ENCODE assay signal across 14 cellular contexts in the genomic region with DNA sequence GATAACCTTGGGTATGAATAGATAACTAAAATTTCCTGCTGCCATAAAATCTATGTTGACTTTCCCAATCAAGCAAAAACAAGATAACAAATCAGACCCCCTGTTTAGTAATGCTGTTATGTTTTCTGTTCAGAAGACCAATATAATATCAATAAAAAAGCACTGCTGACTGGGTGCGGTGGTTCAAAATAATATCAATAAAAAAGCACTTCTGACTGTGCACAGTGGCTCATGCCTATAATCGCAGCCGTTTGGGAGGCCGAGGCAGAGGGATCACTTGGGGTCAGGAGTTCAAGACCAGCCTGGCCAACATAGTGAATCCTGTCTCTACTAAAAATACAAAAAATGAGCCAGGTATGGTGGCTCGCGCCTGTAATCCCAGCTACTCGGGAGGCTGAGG. TPM values are rescaled to one million over a fixed set of nuclear protein-coding genes. Genes with fewer than 3 reads are reported as not detected.
A peak's percentile ranks its signal among the peaks of the same experiment; 100 is the strongest.
DNase-seq lines count a peak whose midpoint lies in the region; ATAC-seq and TF ChIP-seq lines count a peak whose summit lies in the region.
"Had no signal": no experiment of that assay in that cellular context is flagged by ENCODE, and none has a peak within 500 bp of the region (broad histone marks: within the 10 kb centered on the region; RNA-seq: fewer than 3 reads in every experiment).

No MANE protein-coding gene starts in this region.

- ATAC-seq in mucosa of descending colon (peak; percentile 72), GM23338 (no peak)
- ATAC-seq: HCT116 had no signal

- no peaks in the 10 kb centered on the region for H3K27me3 Mint-ChIP-seq in activated naive CD4-positive, alpha-beta T cell treated with anti-CD3 and anti-CD28 coated beads for 36 hours (ENCODE audit: low read depth)
- H3K27me3 Mint-ChIP-seq in chondrocyte (ENCODE audit: low read depth) = no peaks in the 10 kb centered on the region
- no peaks in the 10 kb centered on the region for H3K27me3 Mint-ChIP-seq in endodermal cell (ENCODE audit: insufficient read depth)
- H3K27me3 Mint-ChIP-seq in GM23338 (ENCODE audit: insufficient read depth, low read depth, poor library complexity) = no peaks in the 10 kb centered on the region

- no peak for TF ChIP-seq POLR2A in thyroid gland (IDR thresholded peaks at IDR 0.05)

- H3K9me3 ChIP-seq in mucosa of descending colon = no peaks in the 10 kb centered on the region
- no peaks in the 10 kb centered on the region for H3K9me3 ChIP-seq in thyroid gland
- H3K9me3 ChIP-seq in endodermal cell (ENCODE audit: control insufficient read depth, low read length) = no peaks in the 10 kb centered on the region

- H3K79me2 ChIP-seq in GM23338 (replicated peaks; ENCODE audit: insufficient read depth) = no peaks in the 10 kb centered on the region

- no peaks in the 10 kb centered on the region for H3F3A ChIP-seq in GM23338 (replicated peaks; ENCODE audit: low read depth)

- no peak for DNase-seq in activated naive CD4-positive, alpha-beta T cell treated with anti-CD3 and anti-CD28 coated beads for 36 hours
- DNase-seq in activated naive CD4-positive, alpha-beta T cell treated with Interleukin-2 at 50 U/mL for 16 hours = no peak
- DNase-seq in chondrocyte (ENCODE audit: low spot score) (no peak), mucosa of descending colon (peak; percentile 33 to 41 (median 40)), thyroid gland (no peak), endodermal cell (no peak), GM23338 (ENCODE audit: low spot score) (no peak), NCI-H345 (lab: John Stamatoyannopoulos, UW) (no peak)
- DNase-seq: ACHN; activated CD4-positive, alpha-beta T cell treated with anti-CD3 and anti-CD28 coated beads, Interleukin-2, amount 50 U/mL, for 4 hours; KG1; NCI-H2081 had no signal

- peaks cover 6% of the 10 kb centered on the region for H3K36me3 Mint-ChIP-seq in activated naive CD4-positive, alpha-beta T cell treated with anti-CD3 and anti-CD28 coated beads for 36 hours (ENCODE audit: low read depth)
- peaks cover 4% of the 10 kb centered on the region for H3K36me3 Mint-ChIP-seq in chondrocyte (ENCODE audit: low read depth)
- H3K36me3 Mint-ChIP-seq in endodermal cell (ENCODE audit: low read depth) = peaks cover 2% of the 10 kb centered on the region
- H3K36me3 Mint-ChIP-seq in GM23338 (ENCODE audit: low read depth) = no peaks in the 10 kb centered on the region

- no peak overlapping the region for H3K4me3 ChIP-seq in mucosa of descending colon
- no peak overlapping the region for H3K4me3 ChIP-seq in thyroid gland (replicated peaks in 1 of 3)
- H3K4me3 ChIP-seq in endodermal cell (ENCODE audit: low read length) = no peak overlapping the region
- H3K4me3 ChIP-seq in GM23338 = no peak overlapping the region

- H3K4me1 Mint-ChIP-seq in activated naive CD4-positive, alpha-beta T cell treated with anti-CD3 and anti-CD28 coated beads for 36 hours (ENCODE audit: low read depth) = peaks cover 32% of the 10 kb centered on the region
- H3K4me1 Mint-ChIP-seq in chondrocyte (ENCODE audit: low read depth) = peaks cover 11% of the 10 kb centered on the region
- H3K4me1 Mint-ChIP-seq in endodermal cell = peaks cover 11% of the 10 kb centered on the region
- no peaks in the 10 kb centered on the region for H3K4me1 Mint-ChIP-seq in GM23338

- no peak overlapping the region for H3K4me3 Mint-ChIP-seq in activated naive CD4-positive, alpha-beta T cell treated with anti-CD3 and anti-CD28 coated beads for 36 hours
- no peak overlapping the region for H3K4me3 Mint-ChIP-seq in chondrocyte (ENCODE audit: unreplicated experiment)
- H3K4me3 Mint-ChIP-seq in endodermal cell = no peak overlapping the region
- no peak overlapping the region for H3K4me3 Mint-ChIP-seq in GM23338
- H3K4me3 Mint-ChIP-seq: neural crest cell had no signal

- no peak for TF ChIP-seq CTCF in chondrocyte (IDR thresholded peaks at IDR 0.05)
- TF ChIP-seq CTCF in mucosa of descending colon (IDR thresholded peaks at IDR 0.05) = no peak
- no peak for TF ChIP-seq CTCF in thyroid gland (IDR thresholded peaks at IDR 0.05)
- no peak for TF ChIP-seq CTCF in endodermal cell (conservative IDR thresholded peaks at IDR 0.05)
- TF ChIP-seq CTCF in GM23338 (conservative IDR thresholded peaks at IDR 0.05; ENCODE audit: low read depth in 2 of 2) = no peak

- H3K9ac ChIP-seq in endodermal cell (ENCODE audit: extremely low read depth, low read length, poor library complexity, severe bottlenecking) = no peak overlapping the region

- H3K4me1 ChIP-seq in mucosa of descending colon (ENCODE audit: low read depth) (peaks cover 30% of the 10 kb centered on the region), thyroid gland (no peaks in the 10 kb centered on the region), endodermal cell (ENCODE audit: control insufficient read depth, insufficient read depth, low read length) (no peaks in the 10 kb centered on the region), GM23338 (ENCODE audit: insufficient read depth) (no peaks in the 10 kb centered on the region)

- H3K36me3 ChIP-seq in mucosa of descending colon (ENCODE audit: low read depth) = peaks cover under 1% of the 10 kb centered on the region
- no peaks in the 10 kb centered on the region for H3K36me3 ChIP-seq in thyroid gland
- H3K36me3 ChIP-seq in endodermal cell (ENCODE audit: control insufficient read depth, insufficient read depth, low read length) = no peaks in the 10 kb centered on the region
- no peaks in the 10 kb centered on the region for H3K36me3 ChIP-seq in GM23338 (ENCODE audit: insufficient read depth)

- no peak overlapping the region for H3K4me2 ChIP-seq in GM23338

- no peaks in the 10 kb centered on the region for H4K20me1 ChIP-seq in GM23338 (replicated peaks; ENCODE audit: insufficient read depth)

- no peaks in the 10 kb centered on the region for H3K27me3 ChIP-seq in thyroid gland
- H3K27me3 ChIP-seq in endodermal cell (ENCODE audit: control insufficient read depth, insufficient read depth, low read length, poor library complexity, severe bottlenecking) = peaks cover 8% of the 10 kb centered on the region
- H3K27me3 ChIP-seq in GM23338 (ENCODE audit: insufficient read depth) = no peaks in the 10 kb centered on the region

- H3K9me3 Mint-ChIP-seq in activated naive CD4-positive, alpha-beta T cell treated with anti-CD3 and anti-CD28 coated beads for 36 hours = no peaks in the 10 kb centered on the region
- no peaks in the 10 kb centered on the region for H3K9me3 Mint-ChIP-seq in chondrocyte (ENCODE audit: low read depth)
- no peaks in the 10 kb centered on the region for H3K9me3 Mint-ChIP-seq in endodermal cell
- no peaks in the 10 kb centered on the region for H3K9me3 Mint-ChIP-seq in GM23338
- H3K9me3 Mint-ChIP-seq: neural crest cell had no signal

- H3K27ac ChIP-seq in thyroid gland (peak overlapping the region in 2 of 3 donors; percentile 5 to 39), endodermal cell (ENCODE audit: low read depth, low read length) (no peak overlapping the region), GM23338 (ENCODE audit: low read depth) (no peak overlapping the region)

- intact Hi-C loops in activated naive CD4-positive, alpha-beta T cell treated with anti-CD3 and anti-CD28 coated beads for 36 hours (cut with micrococcal nuclease) = loop anchor here (2.0 kb wide), 1 partner anchor 36 kb away; a partner anchor contains a TSS
- intact Hi-C loops in mucosa of descending colon (cut with DNase I, micrococcal nuclease) (no loop called here), thyroid gland (cut with DNase I) (no loop called here)

- no peak overlapping the region for H2AFZ ChIP-seq in GM23338

- no peaks in the 10 kb centered on the region for H3K9me2 ChIP-seq in GM23338 (ENCODE audit: insufficient read depth)

- CTCF ChIA-PET in activated naive CD4-positive, alpha-beta T cell treated with anti-CD3 and anti-CD28 coated beads for 36 hours (lab: Charles Lee) = interaction anchor here (0.7 to 1.3 kb wide), 2 partner anchors 19 to 184 kb away, joined by 3 to 4 read pairs; no protein-coding TSS in a partner anchor

- 79 to 91% methylated on average over 7 of the region's 7 CpGs for WGBS in thyroid gland, 2 donors
- WGBS in endodermal cell (ENCODE audit: insufficient coverage in 1 of 2, insufficient read length in 1 of 2), 2 experiments = 86 to 95% methylated on average over 5 to 7 of the region's 7 CpGs

- peak overlapping the region; percentile 86 for H3K27ac Mint-ChIP-seq in activated naive CD4-positive, alpha-beta T cell treated with anti-CD3 and anti-CD28 coated beads for 36 hours
- H3K27ac Mint-ChIP-seq in chondrocyte (ENCODE audit: unreplicated experiment) (peak overlapping the region; percentile 93), endodermal cell (no peak overlapping the region), GM23338 (no peak overlapping the region)

TF ChIP-seq in GM23338, 12 proteins besides CTCF, POLR2A, EP300 and RAD21:
- no peak for TF ChIP-seq ZNF114 (CRISPR knock-in tag; IDR thresholded peaks at IDR 0.05)
- no peak for TF ChIP-seq NANOG (IDR thresholded peaks at IDR 0.05; ENCODE audit: borderline replicate concordance)

RNA-seq across cellular contexts. Expression of a gene that starts 36.7 kb away (rescaled TPM):
- under 1 TPM; 0.50 to 0.79 TPM for total RNA-seq in activated naive CD4-positive, alpha-beta T cell treated with anti-CD3 and anti-CD28 coated beads for 36 hours
- 19.0 to 32.1 TPM (median 27.0 TPM) in 3 replicates for total RNA-seq in chondrocyte
- 100 to 1,000 TPM in 2 of 3 donors, 10 to 100 TPM in 1; 83.2 to 276 (median 120) TPM for total RNA-seq in mucosa of descending colon
- 10 to 100 TPM; 21.2 to 46.1 (median 24.3) TPM for total RNA-seq in thyroid gland
- total RNA-seq in endodermal cell = 10 to 100 TPM; 13.6 to 16.4 TPM
- polyA plus RNA-seq in endodermal cell (2013, experiment 1 of 2) = 38.2 TPM
- 31.8 TPM for polyA plus RNA-seq in endodermal cell (2013, experiment 2 of 2)
- total RNA-seq in GM23338 (2014; rRNA removed; shearing (Covaris generic)) = 4.8 and 5.3 TPM in 2 replicates
- polyA plus RNA-seq in GM23338 (2016; fragmentation: Nextera tagmentation; extraction: Ambion mirVana) = 1.3 and 2.0 TPM in 2 replicates

Comparison
In these comparisons a context has a peak if more than half of its experiments do, and no peak if none do; other contexts are left out.
1. DNase-seq: peak in mucosa of descending colon (3 of 3); none in activated naive CD4-positive, alpha-beta T cell treated with anti-CD3 and anti-CD28 coated beads for 36 hours (single experiment), activated naive CD4-positive, alpha-beta T cell treated with Interleukin-2 at 50 U/mL for 16 hours (single experiment), chondrocyte (single experiment), thyroid gland (0 of 2), endodermal cell (single experiment), GM23338 (single experiment) and NCI-H345 (single experiment).
2. H3K27ac Mint-ChIP-seq: peak in activated naive CD4-positive, alpha-beta T cell treated with anti-CD3 and anti-CD28 coated beads for 36 hours (single experiment) and chondrocyte (single experiment); none in endodermal cell (single experiment) and GM23338 (single experiment).
3. H3K27ac ChIP-seq: peak in thyroid gland (2 of 3); none in endodermal cell (single experiment) and GM23338 (single experiment).